In genomic region chr2:16713011-16713423, GRCh38 we compare ENCODE assay signal across 14 cellular contexts. TPM values are rescaled to one million over a fixed set of nuclear protein-coding genes. Genes with fewer than 3 reads are reported as not detected.
DNase-seq lines count a peak whose midpoint lies in the region; ATAC-seq and TF ChIP-seq lines count a peak whose summit lies in the region.
"Had no signal": no experiment of that assay in that cellular context is flagged by ENCODE, and none has a peak within 500 bp of the region (broad histone marks: within the 10 kb centered on the region; RNA-seq: fewer than 3 reads in every experiment).

No MANE protein-coding gene starts in this region.

- H3K4me1 Mint-ChIP-seq in osteocyte (ENCODE audit: unreplicated experiment) (no peaks in the 10 kb centered on the region), type B pancreatic cell (ENCODE audit: unreplicated experiment) (no peaks in the 10 kb centered on the region)
- H3K4me1 Mint-ChIP-seq: neural progenitor cell had no signal

- TF ChIP-seq CTCF in dorsolateral prefrontal cortex (IDR thresholded peaks at IDR 0.05 in 54 of 56, conservative IDR thresholded peaks at IDR 0.05 in 2 of 56; ENCODE audit: low read depth in 1 of 56, partially characterized antibody in 56 of 56) (no peak), osteocyte (IDR thresholded peaks at IDR 0.05) (no peak), type B pancreatic cell (conservative IDR thresholded peaks at IDR 0.05) (no peak)

- H3K9me3 Mint-ChIP-seq in osteocyte (ENCODE audit: unreplicated experiment) (no peaks in the 10 kb centered on the region), type B pancreatic cell (no peaks in the 10 kb centered on the region)
- H3K9me3 Mint-ChIP-seq: neural progenitor cell had no signal

- H3K36me3 Mint-ChIP-seq in osteocyte (ENCODE audit: unreplicated experiment) (no peaks in the 10 kb centered on the region), type B pancreatic cell (no peaks in the 10 kb centered on the region)
- H3K36me3 Mint-ChIP-seq: neural progenitor cell had no signal

- H3K27ac ChIP-seq in dorsolateral prefrontal cortex: peak overlapping the region in 40 of 59 donors; percentile 3 to 77 (median 54)
- H3K27ac ChIP-seq: neural progenitor cell, vagina had no signal

- peak; percentile 93 for ATAC-seq in GM18511 (IDR thresholded peaks at IDR 0.05; ENCODE audit: unreplicated experiment)
- peak; percentile 69 for ATAC-seq in GM21515 (IDR thresholded peaks at IDR 0.05; ENCODE audit: unreplicated experiment)
- peak; percentile 81 for ATAC-seq in HG03378 (IDR thresholded peaks at IDR 0.05; ENCODE audit: unreplicated experiment)
- ATAC-seq: HCT116 had no signal

- H3K4me3 Mint-ChIP-seq in osteocyte (ENCODE audit: unreplicated experiment) (no peak overlapping the region), type B pancreatic cell (no peak overlapping the region)
- H3K4me3 Mint-ChIP-seq: neural progenitor cell had no signal

- intact Hi-C loops in dorsolateral prefrontal cortex (cut with DNase I): no loop called here

- H3K27me3 Mint-ChIP-seq in osteocyte (ENCODE audit: unreplicated experiment) (peaks cover 4% of the 10 kb centered on the region), type B pancreatic cell (peaks cover 7% of the 10 kb centered on the region)

- H3K4me3 ChIP-seq in dorsolateral prefrontal cortex: peak overlapping the region in 8 of 59 donors; percentile 0 to 22 (median 5)
- H3K4me3 ChIP-seq: neural progenitor cell, vagina had no signal

- DNase-seq in dorsolateral prefrontal cortex (peak in 1 of 10 donors; percentile 60), osteocyte (ENCODE audit: extremely low spot score, unreplicated experiment) (no peak), type B pancreatic cell (ENCODE audit: extremely low spot score, unreplicated experiment) (no peak)
- no peak for DNase-seq in activated CD8-positive, alpha-beta memory T cell treated with anti-CD3 and anti-CD28 coated beads, Interleukin-2, amount 50 U/mL, for 4 hours
- DNase-seq in activated CD4-positive, CD25-positive, alpha-beta regulatory T cell treated with anti-CD3 and anti-CD28 coated beads, Interleukin-2, amount 50 U/mL, for 72 hours: no peak
- DNase-seq: activated T-cell treated with anti-CD3 and anti-CD28 coated beads, Interleukin-2, amount 50 U/mL, for 48 hours; NCI-H1092 treated with DMSO at 0.1 percent for 48 hours; stimulated activated CD4-positive, alpha-beta T cell treated with anti-CD3 and anti-CD28 coated beads, Interleukin-2, amount 100 ng/mL, for 48 hours had no signal

- H3K27ac Mint-ChIP-seq in osteocyte (ENCODE audit: unreplicated experiment) (no peak overlapping the region), type B pancreatic cell (no peak overlapping the region)
- H3K27ac Mint-ChIP-seq: neural progenitor cell had no signal

- no peaks in the 10 kb centered on the region for H3K27me3 ChIP-seq in dorsolateral prefrontal cortex
- H3K27me3 ChIP-seq: neural progenitor cell, vagina had no signal

RNA-seq across cellular contexts. Expression of gene CYRIA, which starts 47.4 kb away (rescaled TPM):
- 100 to 1,000 TPM in 99 of 120 experiments, 10 to 100 TPM in 21; 53.2 to 194 (median 131) TPM for total RNA-seq in dorsolateral prefrontal cortex
- 2.8 TPM in 2 replicates for total RNA-seq in osteocyte
- total RNA-seq in type B pancreatic cell (ENCODE audit: low replicate concordance): 6.5 and 28.2 TPM in 2 replicates
